In the genomic region with DNA sequence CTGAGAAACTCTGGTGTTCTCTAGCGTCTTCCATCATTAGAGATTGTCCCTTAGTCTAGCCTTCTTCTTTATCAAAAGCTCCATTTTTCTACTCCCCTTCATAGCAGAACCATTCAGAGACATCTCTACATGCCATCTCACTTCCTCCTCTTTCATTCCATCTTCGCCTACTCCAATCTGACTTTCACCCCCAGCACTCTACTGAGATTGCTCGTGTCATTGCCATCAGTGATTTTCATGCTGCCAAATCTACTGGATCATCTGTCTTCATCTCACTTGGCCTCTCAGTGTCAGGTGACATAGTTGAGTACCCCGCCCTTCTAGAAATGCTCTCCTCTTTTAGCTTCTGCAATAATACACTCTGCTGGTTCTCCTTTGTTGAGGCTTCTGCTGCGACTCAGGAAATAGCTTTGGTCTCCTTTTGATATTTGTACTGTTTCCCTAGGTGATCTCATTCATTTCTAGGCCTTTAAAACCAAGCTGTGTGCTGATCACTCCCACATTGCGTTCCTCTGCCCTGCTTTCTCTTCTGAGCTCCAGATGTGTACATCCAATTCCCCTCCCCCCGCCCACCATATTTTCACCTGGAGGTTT, we compare ENCODE assay signal across 9 cellular contexts.
A peak's percentile ranks its signal among the peaks of the same experiment; 100 is the strongest.
DNase-seq lines count a peak whose midpoint lies in the region; ATAC-seq and TF ChIP-seq lines count a peak whose summit lies in the region.
"Had no signal": no experiment of that assay in that cellular context is flagged by ENCODE, and none has a peak within 500 bp of the region (broad histone marks: within the 10 kb centered on the region; RNA-seq: fewer than 3 reads in every experiment).

No MANE protein-coding gene starts in this region.

- CTCF ChIA-PET in CD4-positive, alpha-beta T cell (lab: Charles Lee): interaction anchor here (1.1 to 1.4 kb wide), 3 partner anchors 9 to 80 kb away, joined by 3 to 7 read pairs (median 3); no protein-coding TSS in a partner anchor
- CTCF ChIA-PET in IMR-90 (lab: Yijun Ruan, JAX): interaction anchor here (1.3 kb wide), 1 partner anchor 79 kb away, joined by 4 read pairs; no protein-coding TSS in a partner anchor

- WGBS in IMR-90 (ENCODE audit: extremely low coverage in 2 of 2, insufficient read length in 1 of 2), 2 experiments: 96 to 100% methylated on average over 1 to 4 of the region's 7 CpGs

- H2BK20ac ChIP-seq in IMR-90 (ENCODE audit: low read depth, low read length): peak overlapping the region; percentile 72

- peak overlapping the region; percentile 75 for H3K14ac ChIP-seq in IMR-90 (replicated peaks; ENCODE audit: low read depth, low read length)

- peak overlapping the region; percentile 82 for H2AK5ac ChIP-seq in IMR-90 (ENCODE audit: low read depth, low read length)

- no peak overlapping the region for H2AFZ ChIP-seq in IMR-90 (replicated peaks; ENCODE audit: low read length, poor library complexity)

- peaks cover 16 to 37% of the 10 kb centered on the region in 2 experiments for H3K79me1 ChIP-seq in IMR-90 (ENCODE audit: low read depth in 1 of 2, low read length in 2 of 2)

- H3K27me3 ChIP-seq in CD4-positive, alpha-beta T cell (ENCODE audit: control insufficient read depth, insufficient read depth, low read length): no peaks in the 10 kb centered on the region
- H3K27me3 ChIP-seq in IMR-90 (ENCODE audit: control insufficient read depth, insufficient read depth, low read length) (no peaks in the 10 kb centered on the region), vagina (no peaks in the 10 kb centered on the region)

- peaks cover 20% of the 10 kb centered on the region for H3K36me3 Mint-ChIP-seq in CD4-positive, alpha-beta T cell (ENCODE audit: low read depth)
- H3K36me3 Mint-ChIP-seq in central memory CD8-positive, alpha-beta T cell (ENCODE audit: insufficient read depth): no peaks in the 10 kb centered on the region

- no peak overlapping the region for H3K27ac ChIP-seq in CD4-positive, alpha-beta T cell (ENCODE audit: low read depth, low read length)
- H3K27ac ChIP-seq in IMR-90 (ENCODE audit: insufficient read depth, low read length): no peak overlapping the region
- H3K27ac ChIP-seq in vagina: no peak overlapping the region

- no peak overlapping the region for H3K27ac Mint-ChIP-seq in CD4-positive, alpha-beta T cell
- H3K27ac Mint-ChIP-seq in central memory CD8-positive, alpha-beta T cell (ENCODE audit: low read depth): no peak overlapping the region
- H3K27ac Mint-ChIP-seq: T-helper 1 cell treated with Interleukin-12 subunit alpha and Interleukin-12 subunit beta and Interleukin-4 antibody, amounts not matched to agents 30 μg/mL and 1 μg/mL, for 36 hours had no signal

- H3K4me3 ChIP-seq in IMR-90 (ENCODE audit: insufficient read depth, low read depth, low read length): no peak overlapping the region
- H3K4me3 ChIP-seq in vagina: no peak overlapping the region

- H2BK120ac ChIP-seq in IMR-90 (ENCODE audit: low read depth, low read length): peak overlapping the region; percentile 75

- peak overlapping the region; percentile 75 for H3K4ac ChIP-seq in IMR-90 (ENCODE audit: low read depth, low read length)

- peak in 4 of 10 experiments; percentile 4 to 10 (median 6) for DNase-seq in CD4-positive, alpha-beta T cell
- no peak for DNase-seq in IMR-90
- peak in 1 of 2 donors; percentile 19 for DNase-seq in central memory CD8-positive, alpha-beta T cell (ENCODE audit: low spot score in 2 of 2)
- no peak for DNase-seq in vagina (ENCODE audit: extremely low spot score in 2 of 2)
- DNase-seq in epidermal melanocyte (ENCODE audit: insufficient read length, low spot score): no peak
- no peak for DNase-seq in activated effector memory CD4-positive, alpha-beta T cell treated with Interleukin-2 at 50 U/mL for 16 hours
- no peak for DNase-seq in NCI-H2107 (lab: John Stamatoyannopoulos, UW)

- dilution Hi-C loops in IMR-90 (cut with HindIII; ENCODE audit: low sequenced_read_pairs, unreplicated experiment): no loop called here

- no peak for TF ChIP-seq RAD21 in IMR-90 (IDR thresholded peaks at IDR 0.05; ENCODE audit: low read length)

- no peak overlapping the region for H3K9ac ChIP-seq in IMR-90 (ENCODE audit: low read depth, low read length)

- peaks cover 6% of the 10 kb centered on the region; the same call in 1 of the 2 replicates for H4K20me1 ChIP-seq in IMR-90 (ENCODE audit: insufficient read depth, low read length)

- no peak for TF ChIP-seq CTCF in CD4-positive, alpha-beta T cell (IDR thresholded peaks at IDR 0.05)
- TF ChIP-seq CTCF in IMR-90 (conservative IDR thresholded peaks at IDR 0.05; ENCODE audit: low read depth, low read length) (no peak), vagina (IDR thresholded peaks at IDR 0.05) (no peak)

- no peak overlapping the region for H3K56ac ChIP-seq in IMR-90 (ENCODE audit: extremely low read depth, insufficient read depth, low read length)

- TF ChIP-seq POLR2A in IMR-90 (IDR thresholded peaks at IDR 0.05; ENCODE audit: low read depth, low read length) (no peak), vagina (IDR thresholded peaks at IDR 0.05) (no peak)

- H3K27me3 Mint-ChIP-seq in CD4-positive, alpha-beta T cell: no peaks in the 10 kb centered on the region
- H3K27me3 Mint-ChIP-seq in central memory CD8-positive, alpha-beta T cell: no peaks in the 10 kb centered on the region

- peak overlapping the region in 1 of 2 experiments; percentile 62; a peak in 3 of 4 replicates for H4K8ac ChIP-seq in IMR-90 (ENCODE audit: low read depth in 2 of 2, low read length in 2 of 2)

- H3K36me3 ChIP-seq in IMR-90 (ENCODE audit: control insufficient read depth, insufficient read depth, low read length): peaks cover 8% of the 10 kb centered on the region
- peaks cover 0 to 11% of the 10 kb centered on the region in 2 donors for H3K36me3 ChIP-seq in vagina

- peak; percentile 97 for ATAC-seq in CD4-positive, alpha-beta T cell (ENCODE audit: poor library complexity)
- ATAC-seq in GM18870 (IDR thresholded peaks at IDR 0.05; ENCODE audit: unreplicated experiment) (peak; percentile 55), IMR-90 (ENCODE audit: low read depth) (no peak)
- ATAC-seq in central memory CD8-positive, alpha-beta T cell (replicated peaks; ENCODE audit: extremely low read depth, poor library complexity, severe bottlenecking): peak; percentile 96

- peak overlapping the region; percentile 83 for H3K18ac ChIP-seq in IMR-90 (ENCODE audit: low read depth, low read length)

- H3K9me3 Mint-ChIP-seq in CD4-positive, alpha-beta T cell: no peaks in the 10 kb centered on the region
- H3K9me3 Mint-ChIP-seq in central memory CD8-positive, alpha-beta T cell: no peaks in the 10 kb centered on the region
- H3K9me3 Mint-ChIP-seq: T-helper 1 cell treated with Interleukin-12 subunit alpha and Interleukin-12 subunit beta and Interleukin-4 antibody, amounts not matched to agents 30 μg/mL and 1 μg/mL, for 36 hours had no signal

- no peak overlapping the region for H2AK9ac ChIP-seq in IMR-90 (replicated peaks; ENCODE audit: low read depth, low read length, poor library complexity)

- peak overlapping the region; percentile 28; the same call in 1 of the 2 replicates for H3K23ac ChIP-seq in IMR-90 (ENCODE audit: low read depth, low read length)

- no peak overlapping the region for H3K4me2 ChIP-seq in IMR-90 (ENCODE audit: low read depth, low read length)

- POLR2A ChIA-PET in CD4-positive, alpha-beta T cell (lab: Charles Lee): interaction anchor here (0.7 to 1.4 kb wide), 2 partner anchors 119 to 304 kb away, joined by 4 to 5 read pairs; partner anchors contain the start of genes FTO and RPGRIP1L
- POLR2A ChIA-PET in IMR-90 (lab: Charles Lee; ENCODE audit: unreplicated experiment): no interaction called here

- BruUV-seq in IMR-90 (replicated peaks; lab: Mats Ljungman, UMichigan): no TSS peak

- peaks cover 12% of the 10 kb centered on the region for H3K4me1 ChIP-seq in IMR-90 (ENCODE audit: control insufficient read depth, insufficient read depth, low read length)
- H3K4me1 ChIP-seq in vagina: peaks cover under 1% of the 10 kb centered on the region

- in situ Hi-C loops in IMR-90 (cut with MboI; ENCODE audit: low sequenced_read_pairs): no loop called here

- H2BK5ac ChIP-seq in IMR-90 (ENCODE audit: low read depth, low read length, poor library complexity, severe bottlenecking): peak overlapping the region; percentile 77

- no peak overlapping the region; the same call in 1 of the 2 replicates for H4K5ac ChIP-seq in IMR-90 (ENCODE audit: low read depth, low read length)

- peak overlapping the region; percentile 59; the same call in 1 of the 3 replicates for H2BK15ac ChIP-seq in IMR-90 (ENCODE audit: low read depth, low read length)

- intact Hi-C loops in CD4-positive, alpha-beta T cell (cut with DNase I, micrococcal nuclease): no loop called here
- intact Hi-C loops in IMR-90 (cut with micrococcal nuclease) (no loop called here), vagina (cut with DNase I) (no loop called here)

- H3K4me1 Mint-ChIP-seq in CD4-positive, alpha-beta T cell (ENCODE audit: low read depth): peaks cover 9% of the 10 kb centered on the region
- H3K4me1 Mint-ChIP-seq in central memory CD8-positive, alpha-beta T cell: peaks cover 20% of the 10 kb centered on the region

- H4K91ac ChIP-seq in IMR-90 (ENCODE audit: insufficient read depth, low read depth, low read length): peak overlapping the region; percentile 67

- H3K9me1 ChIP-seq in IMR-90 (ENCODE audit: insufficient read depth, low read length): peaks cover 13% of the 10 kb centered on the region

- H3K9me3 ChIP-seq in CD4-positive, alpha-beta T cell (ENCODE audit: control insufficient read depth, low read length): no peaks in the 10 kb centered on the region
- H3K9me3 ChIP-seq in IMR-90 (ENCODE audit: control insufficient read depth, insufficient read depth, low read length): no peaks in the 10 kb centered on the region
- no peaks in the 10 kb centered on the region for H3K9me3 ChIP-seq in vagina

- H3K4me3 Mint-ChIP-seq in CD4-positive, alpha-beta T cell: no peak overlapping the region
- no peak overlapping the region for H3K4me3 Mint-ChIP-seq in central memory CD8-positive, alpha-beta T cell
- H3K4me3 Mint-ChIP-seq: T-helper 1 cell treated with Interleukin-12 subunit alpha and Interleukin-12 subunit beta and Interleukin-4 antibody, amounts not matched to agents 30 μg/mL and 1 μg/mL, for 36 hours had no signal

TF ChIP-seq in IMR-90, 13 proteins besides CTCF, POLR2A, EP300 and RAD21 (continues in another document):
- TF ChIP-seq RCOR1 (IDR thresholded peaks at IDR 0.05; ENCODE audit: insufficient replicate concordance, low read length): no peak
- no peak for TF ChIP-seq CEBPB (IDR thresholded peaks at IDR 0.05; ENCODE audit: low read depth, low read length)
- no peak for TF ChIP-seq FOS (IDR thresholded peaks at IDR 0.05; ENCODE audit: low read depth, low read length)
- TF ChIP-seq ELK1 (IDR thresholded peaks at IDR 0.05; ENCODE audit: borderline replicate concordance, low read depth, low read length): no peak
